Comparison of ENCODE assay signal across 20 cellular contexts in genomic region chr10:5567477-5567876, GRCh38. TPM values are rescaled to one million over a fixed set of nuclear protein-coding genes. Genes with fewer than 3 reads are reported as not detected.
DNase-seq lines count a peak whose midpoint lies in the region; ATAC-seq, FAIRE-seq and TF ChIP-seq lines count a peak whose summit lies in the region.
"Had no signal": no experiment of that assay in that cellular context is flagged by ENCODE, and none has a peak within 500 bp of the region (broad histone marks: within the 10 kb centered on the region; RNA-seq: fewer than 3 reads in every experiment).

No MANE protein-coding gene starts in this region.

- TF ChIP-seq CTCF in Caco-2 (IDR thresholded peaks at IDR 0.05; ENCODE audit: insufficient read depth in 1 of 2, low read depth in 1 of 2, low read length in 1 of 2, severe bottlenecking in 1 of 2, unreplicated experiment in 1 of 2) (no peak), K562 (IDR thresholded peaks at IDR 0.05 in 2 of 3, conservative IDR thresholded peaks at IDR 0.05 in 1 of 3; ENCODE audit: insufficient read depth in 2 of 3, low read depth in 1 of 3, low read length in 3 of 3) (no peak), progenitor cell of endocrine pancreas (IDR thresholded peaks at IDR 0.05; ENCODE audit: unreplicated experiment) (no peak)

- H3K36me3 ChIP-seq in Caco-2 (ENCODE audit: control insufficient read depth, insufficient read depth, low read length), result no peaks in the 10 kb centered on the region
- H3K36me3 ChIP-seq in K562 (ENCODE audit: control insufficient read depth, insufficient read depth, low read length), result no peaks in the 10 kb centered on the region
- H3K36me3 ChIP-seq: HAP-1 had no signal

- no peak for FAIRE-seq in K562 (lab: Jason Lieb, UNC)
- FAIRE-seq: GM19239, H1, HTR-8/SVneo had no signal

- in situ Hi-C loops in K562 (cut with MboI), result no loop called here

- H3K27me3 ChIP-seq in Caco-2 (replicated peaks; ENCODE audit: control insufficient read depth, insufficient read depth, low read length) (no peaks in the 10 kb centered on the region), K562 (ENCODE audit: control insufficient read depth in 2 of 2, insufficient read depth in 2 of 2, low read length in 2 of 2) (no peaks in the 10 kb centered on the region)

- H3K4me1 ChIP-seq in Caco-2 (peaks cover 48% of the 10 kb centered on the region), K562 (replicated peaks in 1 of 2; ENCODE audit: control insufficient read depth in 2 of 2, insufficient read depth in 2 of 2, low read length in 2 of 2) (peaks cover 24 to 32% of the 10 kb centered on the region in 2 experiments)
- H3K4me1 ChIP-seq: HAP-1 had no signal

- no peaks in the 10 kb centered on the region for H3K36me3 Mint-ChIP-seq in Caco-2 (ENCODE audit: insufficient read depth, unreplicated experiment)
- H3K36me3 Mint-ChIP-seq in progenitor cell of endocrine pancreas (ENCODE audit: insufficient read depth), result no peaks in the 10 kb centered on the region
- no peaks in the 10 kb centered on the region for H3K36me3 Mint-ChIP-seq in activated CD4-positive, alpha-beta T cell treated with anti-CD3 and anti-CD28 coated beads for 36 hours (ENCODE audit: low read depth)
- H3K36me3 Mint-ChIP-seq: CD14-positive monocyte had no signal

- no peak overlapping the region for H3K4me2 ChIP-seq in K562 (ENCODE audit: insufficient read depth, low read length)

- H3K9ac ChIP-seq in K562 (ENCODE audit: insufficient read depth in 1 of 2, low read depth in 2 of 2, low read length in 2 of 2), result no peak overlapping the region

- intact Hi-C loops in Caco-2 (cut with micrococcal nuclease; ENCODE audit: unreplicated experiment), result loop anchor here (1.0 to 5.0 kb wide), 4 partner anchors 19 to 121 kb away; no protein-coding TSS in a partner anchor
- intact Hi-C loops in K562 (cut with micrococcal nuclease), result no loop called here
- intact Hi-C loops in activated CD4-positive, alpha-beta T cell treated with anti-CD3 and anti-CD28 coated beads for 36 hours (cut with DNase I, micrococcal nuclease), result no loop called here

- CTCF ChIA-PET in Caco-2 (lab: Charles Lee), result interaction anchor here (0.6 to 1.2 kb wide), 4 partner anchors 9 to 134 kb away, joined by 3 to 6 read pairs (median 4); no protein-coding TSS in a partner anchor
- CTCF ChIA-PET in K562 (lab: Yijun Ruan, JAX; ENCODE audit: low intra/inter-chr PET ratio), result no interaction called here
- CTCF ChIA-PET in activated CD4-positive, alpha-beta T cell treated with anti-CD3 and anti-CD28 coated beads for 36 hours (lab: Charles Lee), result interaction anchor here (0.6 to 2.1 kb wide), 3 partner anchors 55 to 467 kb away, joined by 4 to 6 read pairs (median 5); no protein-coding TSS in a partner anchor

- no peak for ATAC-seq in K562
- no peak for ATAC-seq in activated CD4-positive, alpha-beta T cell treated with anti-CD3 and anti-CD28 coated beads for 36 hours

- no peak for TF ChIP-seq EP300 in K562 (IDR thresholded peaks at IDR 0.05; ENCODE audit: low read length)

- H3K4me3 ChIP-seq in Caco-2 (ENCODE audit: low read depth, low read length) (no peak overlapping the region), K562 (no peak overlapping the region)
- H3K4me3 ChIP-seq: HAP-1 had no signal

- H3K9me3 Mint-ChIP-seq in Caco-2 (ENCODE audit: unreplicated experiment) (no peaks in the 10 kb centered on the region), progenitor cell of endocrine pancreas (ENCODE audit: low read depth) (peaks cover 3% of the 10 kb centered on the region)
- H3K9me3 Mint-ChIP-seq in activated CD4-positive, alpha-beta T cell treated with anti-CD3 and anti-CD28 coated beads for 36 hours (ENCODE audit: low read depth), result peaks cover 4% of the 10 kb centered on the region
- H3K9me3 Mint-ChIP-seq: CD8-positive, alpha-beta memory T cell had no signal

- no peaks in the 10 kb centered on the region for H4K20me1 ChIP-seq in K562 (replicated peaks; ENCODE audit: control insufficient read depth, insufficient read depth, low read length)

- H3K4me1 Mint-ChIP-seq in Caco-2 (ENCODE audit: low read depth, unreplicated experiment) (peaks cover 43% of the 10 kb centered on the region), progenitor cell of endocrine pancreas (ENCODE audit: low read depth) (peaks cover 31% of the 10 kb centered on the region)
- peaks cover 41% of the 10 kb centered on the region for H3K4me1 Mint-ChIP-seq in activated CD4-positive, alpha-beta T cell treated with anti-CD3 and anti-CD28 coated beads for 36 hours

- 63% methylated on average over 2 of the region's 2 CpGs for WGBS in K562 (ENCODE audit: insufficient coverage, low coverage, missing lambda C conversion rate)

- TF ChIP-seq RAD21 in K562 (CRISPR knock-in tag; conservative IDR thresholded peaks at IDR 0.05 in 1 of 2, IDR thresholded peaks at IDR 0.05 in 1 of 2), result no peak

- H3K9me3 ChIP-seq in Caco-2 (no peaks in the 10 kb centered on the region), K562 (replicated peaks; ENCODE audit: control insufficient read depth, insufficient read depth, low read depth, low read length) (no peaks in the 10 kb centered on the region)
- H3K9me3 ChIP-seq: HAP-1 had no signal

- H3K27me3 Mint-ChIP-seq in Caco-2 (ENCODE audit: insufficient read depth, unreplicated experiment), result no peaks in the 10 kb centered on the region
- H3K27me3 Mint-ChIP-seq in progenitor cell of endocrine pancreas, result peaks cover 32% of the 10 kb centered on the region
- H3K27me3 Mint-ChIP-seq in activated CD4-positive, alpha-beta T cell treated with anti-CD3 and anti-CD28 coated beads for 36 hours, result no peaks in the 10 kb centered on the region

- DNase-seq in Caco-2 (peak; percentile 36 to 53), HuH-7 (ENCODE audit: low spot score) (peak; percentile 47), K562 (ENCODE audit: extremely low read depth in 1 of 4, low spot score in 3 of 4) (no peak), progenitor cell of endocrine pancreas (ENCODE audit: low spot score, unreplicated experiment) (no peak), OCI-M2 (lab: John Stamatoyannopoulos, UW; ENCODE audit: unreplicated experiment) (no peak), HCEC 1CT (no peak)
- no peak for DNase-seq in activated CD4-positive, alpha-beta T cell treated with anti-CD3 and anti-CD28 coated beads for 1 hour
- DNase-seq in activated CD4-positive, alpha-beta T cell treated with anti-CD3 and anti-CD28 coated beads for 36 hours, result no peak
- DNase-seq: CD8-positive, alpha-beta memory T cell; DMS53; GF-D8; IMR-90; KG1 had no signal

- H3K4me3 Mint-ChIP-seq in Caco-2 (ENCODE audit: unreplicated experiment) (no peak overlapping the region), progenitor cell of endocrine pancreas (ENCODE audit: low read depth) (no peak overlapping the region)
- no peak overlapping the region for H3K4me3 Mint-ChIP-seq in activated CD4-positive, alpha-beta T cell treated with anti-CD3 and anti-CD28 coated beads for 36 hours
- H3K4me3 Mint-ChIP-seq: CD14-positive monocyte; CD8-positive, alpha-beta memory T cell had no signal

- no peaks in the 10 kb centered on the region for H3K79me2 ChIP-seq in K562 (ENCODE audit: control insufficient read depth, insufficient read depth, low read length)

- peak overlapping the region; percentile 3 for H3K27ac Mint-ChIP-seq in Caco-2 (ENCODE audit: unreplicated experiment)
- H3K27ac Mint-ChIP-seq in progenitor cell of endocrine pancreas, result peak overlapping the region; percentile 25
- H3K27ac Mint-ChIP-seq in activated CD4-positive, alpha-beta T cell treated with anti-CD3 and anti-CD28 coated beads for 36 hours, result no peak overlapping the region
- H3K27ac Mint-ChIP-seq: CD14-positive monocyte; CD8-positive, alpha-beta memory T cell had no signal

- BruUV-seq in Caco-2 (replicated peaks; lab: Mats Ljungman, UMichigan), result no TSS peak
- BruUV-seq in K562 (replicated peaks; lab: Mats Ljungman, UMichigan), result no TSS peak

- POLR2A ChIA-PET in Caco-2 (lab: Charles Lee) (interaction anchor here (1.1 to 1.3 kb wide), 2 partner anchors 74 to 121 kb away, joined by 3 to 10 read pairs; no protein-coding TSS in a partner anchor), K562 (lab: Yijun Ruan, JAX) (interaction anchor here (1.1 kb wide), 1 partner anchor 22 kb away, joined by 4 read pairs; no protein-coding TSS in a partner anchor)
- POLR2A ChIA-PET in activated CD4-positive, alpha-beta T cell treated with anti-CD3 and anti-CD28 coated beads for 36 hours (lab: Charles Lee), result interaction anchor here (1.6 kb wide), 1 partner anchor 19 kb away, joined by 7 read pairs; no protein-coding TSS in a partner anchor

- H3K9me1 ChIP-seq in K562 (ENCODE audit: control insufficient read depth, insufficient read depth, low read length), result no peaks in the 10 kb centered on the region

- TF ChIP-seq POLR2A in K562 (conservative IDR thresholded peaks at IDR 0.05), result no peak

- no peak overlapping the region for H3K27ac ChIP-seq in K562 (ENCODE audit: extremely low read depth, low read depth, low read length)

- peak overlapping the region; percentile 40; the same call in 1 of the 2 replicates for H2AFZ ChIP-seq in K562 (ENCODE audit: low read depth, low read length)

RNA-seq across cellular contexts. Expression of gene CALML3, which starts 42.7 kb away (rescaled TPM):
- total RNA-seq in Caco-2 (2022), result 0.18 TPM in 1 of 2 replicates, not detected in the other
- not detected in 2 replicates for total RNA-seq in K562 (2011; cell fraction: chromatin; rRNA removed; ENCODE audit: low replicate concordance)
- total RNA-seq in K562 (2011; cell fraction: nucleolus; rRNA removed), result not detected in 2 replicates
- not detected in 2 replicates for total RNA-seq in K562 (2011; cell fraction: nucleoplasm; rRNA removed)
- not detected in 2 replicates for total RNA-seq in K562 (2014; rRNA removed)
- not detected in 2 replicates for total RNA-seq in K562 (2014; rRNA removed; fragmentation: Illumina TruSeq; extraction: Trizol)
- total RNA-seq in K562 (2015; rRNA removed; fragmentation: Illumina TruSeq; extraction: Trizol), result not detected in 2 replicates
- total RNA-seq in K562 (2021), result not detected in 2 replicates
- polyA plus RNA-seq in K562 (2011; rRNA removed), result not detected in 2 replicates
- not detected in 2 replicates for polyA plus RNA-seq in K562 (2011; cell fraction: cytosol; rRNA removed)
- not detected in 2 replicates for polyA plus RNA-seq in K562 (2011; cell fraction: nucleus; rRNA removed)
- polyA plus RNA-seq in K562 (2012), result not detected in 2 replicates
- polyA plus RNA-seq in K562 (2014; fragmentation: Illumina TruSeq; extraction: Trizol), result not detected in 2 replicates
- polyA plus RNA-seq in K562 (2014; fragmentation: Nextera tagmentation; extraction: Ambion mirVana), result not detected
- polyA plus RNA-seq in K562 (2014; rRNA removed), result not detected in 2 replicates
- polyA minus RNA-seq in K562 (2011; rRNA and poly(A)+ RNA removed), result not detected in 2 replicates
- not detected in 2 replicates for polyA minus RNA-seq in K562 (2011; cell fraction: cytosol; rRNA and poly(A)+ RNA removed)
- polyA minus RNA-seq in K562 (2011; cell fraction: nucleus; rRNA and poly(A)+ RNA removed), result not detected in 2 replicates
- not detected in 2 replicates for total RNA-seq in progenitor cell of endocrine pancreas
- total RNA-seq in activated CD4-positive, alpha-beta T cell treated with anti-CD3 and anti-CD28 coated beads for 36 hours, result not detected
- total RNA-seq: A673; CD8-positive, alpha-beta memory T cell; H1; IMR-90 had no signal
- polyA plus RNA-seq: BJ; CD14-positive monocyte; CD8-positive, alpha-beta memory T cell; H1; IMR-90 had no signal

Comparison
In these comparisons a context has a peak if more than half of its experiments do, and no peak if none do; other contexts are left out.
1. DNase-seq: peak in Caco-2 (2 of 2) and HuH-7 (single experiment); none in K562 (0 of 4), progenitor cell of endocrine pancreas (single experiment), OCI-M2 (single experiment), activated CD4-positive, alpha-beta T cell treated with anti-CD3 and anti-CD28 coated beads for 1 hour (single experiment), HCEC 1CT (single experiment) and activated CD4-positive, alpha-beta T cell treated with anti-CD3 and anti-CD28 coated beads for 36 hours (single experiment).